14 cellular contexts compared by ENCODE assay signal in the genomic region with DNA sequence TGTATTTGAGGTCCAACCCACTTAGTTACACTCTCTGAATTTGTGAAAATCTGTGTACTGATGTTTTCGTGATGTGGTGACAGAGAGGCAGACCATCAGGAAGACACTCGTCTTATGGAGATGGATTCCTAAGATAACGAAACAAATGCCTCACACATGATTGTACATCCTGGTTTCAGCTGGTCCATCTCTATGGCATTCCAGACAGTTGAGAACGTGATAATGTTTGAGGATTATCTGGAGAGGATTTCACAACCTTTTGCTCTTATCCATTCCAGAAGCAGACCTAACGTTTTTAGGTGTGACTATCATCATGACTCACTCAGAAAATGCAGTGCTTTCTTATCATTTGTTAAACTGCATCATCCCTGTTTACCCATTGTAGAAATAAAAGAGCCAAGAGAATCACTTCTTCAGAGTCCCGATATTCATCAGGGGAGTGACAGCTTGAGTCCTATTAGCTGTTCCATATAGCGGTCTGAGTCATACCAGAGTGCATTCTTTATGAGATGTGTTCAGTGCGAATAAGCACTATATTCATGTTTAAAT.
DNase-seq lines count a peak whose midpoint lies in the region; ATAC-seq and TF ChIP-seq lines count a peak whose summit lies in the region.
"Had no signal": no experiment of that assay in that cellular context is flagged by ENCODE, and none has a peak within 500 bp of the region (broad histone marks: within the 10 kb centered on the region; RNA-seq: fewer than 3 reads in every experiment).

No MANE protein-coding gene starts in this region.

- CTCF ChIA-PET in Caco-2 (lab: Charles Lee): no interaction called here

- peaks cover 18% of the 10 kb centered on the region; the same call in 1 of the 2 replicates for H3K4me1 ChIP-seq in Caco-2
- no peaks in the 10 kb centered on the region for H3K4me1 ChIP-seq in right atrium auricular region
- H3K4me1 ChIP-seq: neural progenitor cell had no signal

- DNase-seq in Caco-2 (peak in 1 of 2 experiments; percentile 25), NCI-H226 (peak; percentile 100), choroid plexus epithelial cell (ENCODE audit: low read depth) (peak; percentile 80), myocyte (ENCODE audit: low read depth) (peak; percentile 57), right atrium auricular region (ENCODE audit: low spot score) (no peak)
- DNase-seq in central memory CD4-positive, alpha-beta T cell: no peak
- DNase-seq in stimulated activated naive CD8-positive, alpha-beta T cell treated with anti-CD3 and anti-CD28 coated beads, Interleukin-15, Interleukin-2, amounts not matched to agents 100 U/mL and 50 U/mL, for 24 hours: no peak
- DNase-seq: activated T-cell treated with anti-CD3 and anti-CD28 coated beads for 4 hours, NCI-H345, WERI-Rb-1 had no signal

- no peak overlapping the region for H3K4me3 Mint-ChIP-seq in Caco-2 (ENCODE audit: unreplicated experiment)
- H3K4me3 Mint-ChIP-seq: neural progenitor cell had no signal

- intact Hi-C loops in Caco-2 (cut with micrococcal nuclease; ENCODE audit: unreplicated experiment): no loop called here

- BruUV-seq in Caco-2 (replicated peaks; lab: Mats Ljungman, UMichigan): no TSS peak

- H3K36me3 ChIP-seq in Caco-2 (ENCODE audit: control insufficient read depth, insufficient read depth, low read length) (no peaks in the 10 kb centered on the region), right atrium auricular region (no peaks in the 10 kb centered on the region)
- H3K36me3 ChIP-seq: neural progenitor cell, WERI-Rb-1 had no signal

- no peak for TF ChIP-seq CTCF in Caco-2 (IDR thresholded peaks at IDR 0.05; ENCODE audit: insufficient read depth in 1 of 2, low read depth in 1 of 2, low read length in 1 of 2, severe bottlenecking in 1 of 2, unreplicated experiment in 1 of 2)
- no peak for TF ChIP-seq CTCF in choroid plexus epithelial cell (conservative IDR thresholded peaks at IDR 0.05; ENCODE audit: low read depth, low read length)
- TF ChIP-seq CTCF in right atrium auricular region (IDR thresholded peaks at IDR 0.05): no peak

- H3K27ac ChIP-seq in right atrium auricular region: no peak overlapping the region
- H3K27ac ChIP-seq: neural progenitor cell, WERI-Rb-1 had no signal

- H3K27me3 ChIP-seq in Caco-2 (replicated peaks; ENCODE audit: control insufficient read depth, insufficient read depth, low read length): no peaks in the 10 kb centered on the region
- H3K27me3 ChIP-seq in right atrium auricular region: no peaks in the 10 kb centered on the region
- H3K27me3 ChIP-seq: neural progenitor cell had no signal

- H3K9me3 Mint-ChIP-seq in Caco-2 (ENCODE audit: unreplicated experiment): peaks cover 5% of the 10 kb centered on the region
- H3K9me3 Mint-ChIP-seq: neural progenitor cell had no signal

- no peak overlapping the region for H3K4me3 ChIP-seq in Caco-2 (ENCODE audit: low read depth, low read length)
- no peak overlapping the region for H3K4me3 ChIP-seq in choroid plexus epithelial cell (ENCODE audit: low read depth, low read length)
- H3K4me3 ChIP-seq in right atrium auricular region: no peak overlapping the region
- H3K4me3 ChIP-seq: neural progenitor cell had no signal

- POLR2A ChIA-PET in Caco-2 (lab: Charles Lee): no interaction called here

- no peaks in the 10 kb centered on the region for H3K27me3 Mint-ChIP-seq in Caco-2 (ENCODE audit: insufficient read depth, unreplicated experiment)

- H3K36me3 Mint-ChIP-seq in Caco-2 (ENCODE audit: insufficient read depth, unreplicated experiment): no peaks in the 10 kb centered on the region
- H3K36me3 Mint-ChIP-seq: neural progenitor cell had no signal

- peaks cover 8% of the 10 kb centered on the region for H3K4me1 Mint-ChIP-seq in Caco-2 (ENCODE audit: low read depth, unreplicated experiment)
- H3K4me1 Mint-ChIP-seq: neural progenitor cell had no signal

- no peak for ATAC-seq in HG03520 (IDR thresholded peaks at IDR 0.05; ENCODE audit: unreplicated experiment)
- no peak for ATAC-seq in stimulated activated naive CD8-positive, alpha-beta T cell treated with anti-CD3 and anti-CD28 coated beads, Interleukin-15, Interleukin-2, amounts not matched to agents 100 U/mL and 50 U/mL, for 24 hours
- ATAC-seq: esophagus mucosa, Right ventricle myocardium inferior had no signal

- H3K9me3 ChIP-seq in Caco-2: no peaks in the 10 kb centered on the region
- H3K9me3 ChIP-seq in right atrium auricular region: no peaks in the 10 kb centered on the region

- peak overlapping the region; percentile 40 for H3K27ac Mint-ChIP-seq in Caco-2 (ENCODE audit: unreplicated experiment)
- H3K27ac Mint-ChIP-seq: neural progenitor cell had no signal

Comparison
In these comparisons a context has a peak if more than half of its experiments do, and no peak if none do; other contexts are left out.
1. DNase-seq: peak in NCI-H226 (single experiment), choroid plexus epithelial cell (single experiment) and myocyte (single experiment); none in right atrium auricular region (single experiment), central memory CD4-positive, alpha-beta T cell (single experiment) and stimulated activated naive CD8-positive, alpha-beta T cell treated with anti-CD3 and anti-CD28 coated beads, Interleukin-15, Interleukin-2, amounts not matched to agents 100 U/mL and 50 U/mL, for 24 hours (single experiment).